8 cellular contexts compared by ENCODE assay signal in genomic region chrX:70168238-70169188, GRCh38. TPM values are rescaled to one million over a fixed set of nuclear protein-coding genes. Genes with fewer than 3 reads are reported as not detected.
A peak's percentile ranks its signal among the peaks of the same experiment; 100 is the strongest.
DNase-seq lines count a peak whose midpoint lies in the region; ATAC-seq and TF ChIP-seq lines count a peak whose summit lies in the region.

No MANE protein-coding gene starts in this region.

- peak overlapping the region; percentile 26 for H3K27ac ChIP-seq in angular gyrus (ENCODE audit: low read depth, low read length)
- H3K27ac ChIP-seq in upper lobe of left lung: peak overlapping the region in 2 of 4 donors; percentile 15 to 52
- no peak overlapping the region for H3K27ac ChIP-seq in suprapubic skin

- peak; percentile 4 for DNase-seq in DMS153 (lab: John Stamatoyannopoulos, UW)
- no peak for DNase-seq in DMS153 treated with DMSO at 0.1 percent for 48 hours (lab: John Stamatoyannopoulos, UW; ENCODE audit: unreplicated experiment)
- peak; percentile 74 for DNase-seq in iris pigment epithelial cell (ENCODE audit: low read depth)
- DNase-seq in upper lobe of left lung: no peak
- no peak for DNase-seq in suprapubic skin (ENCODE audit: low spot score in 2 of 2)
- DNase-seq in effector memory CD8-positive, alpha-beta T cell: no peak

- no peaks in the 10 kb centered on the region for H3K9me3 Mint-ChIP-seq in effector memory CD8-positive, alpha-beta T cell

- no peaks in the 10 kb centered on the region for H3K4me1 Mint-ChIP-seq in effector memory CD8-positive, alpha-beta T cell (ENCODE audit: low read depth in 2 of 2)

- H3K4me1 ChIP-seq in upper lobe of left lung (no peaks in the 10 kb centered on the region), suprapubic skin (peaks cover 4% of the 10 kb centered on the region)

- TF ChIP-seq CTCF in upper lobe of left lung (IDR thresholded peaks at IDR 0.05): no peak
- no peak for TF ChIP-seq CTCF in suprapubic skin (IDR thresholded peaks at IDR 0.05)

- H3K27me3 Mint-ChIP-seq in effector memory CD8-positive, alpha-beta T cell: no peaks in the 10 kb centered on the region

- ATAC-seq in upper lobe of left lung (ENCODE audit: low FRiP score in 2 of 2): peak; percentile 64 to 76
- ATAC-seq in effector memory CD8-positive, alpha-beta T cell (replicated peaks): no peak
- no peak for ATAC-seq in GM21786 (IDR thresholded peaks at IDR 0.05; ENCODE audit: unreplicated experiment)

- H3K9me3 ChIP-seq in upper lobe of left lung (no peaks in the 10 kb centered on the region), suprapubic skin (no peaks in the 10 kb centered on the region)

- WGBS in upper lobe of left lung, 2 donors: 49 to 50% methylated on average over 10 to 11 of the region's 11 CpGs
- 41% methylated on average over 11 of the region's 11 CpGs for WGBS in suprapubic skin

- peaks cover 0 to 13% (median 0%) of the 10 kb centered on the region in 4 donors for H3K36me3 ChIP-seq in upper lobe of left lung
- H3K36me3 ChIP-seq in suprapubic skin: peaks cover 3% of the 10 kb centered on the region

- no peak overlapping the region for H3K4me3 Mint-ChIP-seq in effector memory CD8-positive, alpha-beta T cell

- H3K27me3 ChIP-seq in upper lobe of left lung (no peaks in the 10 kb centered on the region), suprapubic skin (no peaks in the 10 kb centered on the region)

- peaks cover 20% of the 10 kb centered on the region for H3K36me3 Mint-ChIP-seq in effector memory CD8-positive, alpha-beta T cell (ENCODE audit: insufficient read depth)

- TF ChIP-seq POLR2A in upper lobe of left lung (IDR thresholded peaks at IDR 0.05) (no peak), suprapubic skin (IDR thresholded peaks at IDR 0.05) (no peak)

- H3K4me3 ChIP-seq in upper lobe of left lung (peak overlapping the region in 1 of 4 donors; percentile 13), suprapubic skin (no peak overlapping the region)

- no peak for TF ChIP-seq EP300 in upper lobe of left lung (IDR thresholded peaks at IDR 0.05)
- no peak for TF ChIP-seq EP300 in suprapubic skin (IDR thresholded peaks at IDR 0.05)

- H3K27ac Mint-ChIP-seq in effector memory CD8-positive, alpha-beta T cell: no peak overlapping the region

RNA-seq across cellular contexts. Expression of gene DGAT2L6, which starts 8.8 kb away (rescaled TPM):
- not detected for total RNA-seq in upper lobe of left lung
- 10 to 100 TPM in 3 of 4 donors, 1 to 10 TPM in 1; 7.2 to 42.0 (median 19.0) TPM for total RNA-seq in suprapubic skin

RNA-seq across cellular contexts. Expression of gene IGBP1, which starts 35.3 kb away (rescaled TPM):
- total RNA-seq in upper lobe of left lung (10 to 100 TPM; 35.3 to 62.1 (median 46.6) TPM), suprapubic skin (10 to 100 TPM; 50.7 to 83.5 (median 64.6) TPM)

Comparison
In these comparisons a context has a peak if more than half of its experiments do, and no peak if none do; other contexts are left out.
1. DNase-seq: peak in DMS153 (single experiment) and iris pigment epithelial cell (single experiment); none in DMS153 treated with DMSO at 0.1 percent for 48 hours (single experiment), upper lobe of left lung (0 of 2), suprapubic skin (0 of 2) and effector memory CD8-positive, alpha-beta T cell (0 of 3).
2. ATAC-seq: peak in upper lobe of left lung (2 of 2); none in effector memory CD8-positive, alpha-beta T cell (single experiment) and GM21786 (single experiment).
3. RNA of gene DGAT2L6, which starts 8.8 kb away (total RNA-seq): 7.2 to 42.0 TPM in suprapubic skin; not detected in upper lobe of left lung; every median in the first group is over 4 times any median in the second.